In the genomic region with DNA sequence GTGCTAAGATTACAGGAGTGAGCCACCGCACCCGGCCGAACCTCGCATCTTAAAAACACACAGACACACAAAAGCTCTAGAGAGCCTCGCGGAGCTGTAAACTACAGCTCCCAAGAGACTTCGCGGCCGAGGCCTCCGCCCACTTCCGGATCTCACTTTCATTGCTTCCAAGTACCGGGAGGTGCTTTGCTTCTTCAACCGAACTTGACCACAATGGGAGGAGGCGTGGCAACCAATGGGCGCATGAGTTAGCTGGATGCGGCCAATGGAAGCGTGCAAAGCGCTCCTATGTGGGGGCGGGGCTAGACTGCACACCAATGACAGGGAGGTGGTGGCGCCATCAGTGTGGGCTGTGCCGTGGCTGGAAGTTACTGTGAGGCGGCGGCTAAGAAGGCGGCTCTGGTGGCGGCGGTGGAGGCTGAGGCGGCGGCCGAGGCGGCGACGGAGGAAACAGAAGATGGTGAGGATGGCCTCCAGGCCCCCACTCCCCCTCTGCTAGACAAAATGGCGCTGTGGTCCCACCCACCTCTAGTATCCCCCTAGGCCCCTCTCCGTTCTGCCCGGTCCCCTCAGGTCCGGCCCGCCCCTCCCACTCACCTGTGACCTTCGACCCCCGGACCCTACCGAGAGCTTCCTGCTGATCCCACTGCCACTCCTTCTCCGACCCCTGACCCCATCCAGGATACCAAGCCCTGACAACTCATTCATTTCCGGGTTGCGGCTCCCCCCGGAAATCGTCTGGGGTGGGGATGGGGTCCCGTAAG, we compare ENCODE assay signal across 1 cellular context.
TF ChIP-seq lines count a peak whose summit lies in the region.

A gene (plus strand): TSS at position 366 of the 764 bp plus-strand sequence. CDS start 92 bp downstream, at position 458.

TF ChIP-seq in HEK293, 187 proteins besides CTCF, POLR2A, EP300 and RAD21 (continued from another document and continues in another):
- TF ChIP-seq, protein P1, sequence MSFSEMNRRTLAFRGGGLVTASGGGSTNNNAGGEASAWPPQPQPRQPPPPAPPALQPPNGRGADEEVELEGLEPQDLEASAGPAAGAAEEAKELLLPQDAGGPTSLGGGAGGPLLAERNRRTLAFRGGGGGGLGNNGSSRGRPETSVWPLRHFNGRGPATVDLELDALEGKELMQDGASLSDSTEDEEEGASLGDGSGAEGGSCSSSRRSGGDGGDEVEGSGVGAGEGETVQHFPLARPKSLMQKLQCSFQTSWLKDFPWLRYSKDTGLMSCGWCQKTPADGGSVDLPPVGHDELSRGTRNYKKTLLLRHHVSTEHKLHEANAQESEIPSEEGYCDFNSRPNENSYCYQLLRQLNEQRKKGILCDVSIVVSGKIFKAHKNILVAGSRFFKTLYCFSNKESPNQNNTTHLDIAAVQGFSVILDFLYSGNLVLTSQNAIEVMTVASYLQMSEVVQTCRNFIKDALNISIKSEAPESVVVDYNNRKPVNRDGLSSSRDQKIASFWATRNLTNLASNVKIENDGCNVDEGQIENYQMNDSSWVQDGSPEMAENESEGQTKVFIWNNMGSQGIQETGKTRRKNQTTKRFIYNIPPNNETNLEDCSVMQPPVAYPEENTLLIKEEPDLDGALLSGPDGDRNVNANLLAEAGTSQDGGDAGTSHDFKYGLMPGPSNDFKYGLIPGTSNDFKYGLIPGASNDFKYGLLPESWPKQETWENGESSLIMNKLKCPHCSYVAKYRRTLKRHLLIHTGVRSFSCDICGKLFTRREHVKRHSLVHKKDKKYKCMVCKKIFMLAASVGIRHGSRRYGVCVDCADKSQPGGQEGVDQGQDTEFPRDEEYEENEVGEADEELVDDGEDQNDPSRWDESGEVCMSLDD (tag by site-specific recombination; IDR thresholded peaks at IDR 0.05), result peak; percentile 78
- TF ChIP-seq ZBTB21 (tag by site-specific recombination; IDR thresholded peaks at IDR 0.05) (peak; percentile 34; the same call in 1 of the 2 replicates), ZNF366 (tag by site-specific recombination; conservative IDR thresholded peaks at IDR 0.05) (no peak), ZNF792 (tag by site-specific recombination; IDR thresholded peaks at IDR 0.05) (no peak), ZNF2 (tag by site-specific recombination; IDR thresholded peaks at IDR 0.05) (no peak), ZNF19 (tag by site-specific recombination; IDR thresholded peaks at IDR 0.05; ENCODE audit: low read depth) (no peak), ZNF48 (tag by site-specific recombination; IDR thresholded peaks at IDR 0.05) (no peak), ZNF596 (tag by site-specific recombination; IDR thresholded peaks at IDR 0.05) (no peak), RBAK (tag by site-specific recombination; IDR thresholded peaks at IDR 0.05) (no peak), ZNF146 (tag by site-specific recombination; IDR thresholded peaks at IDR 0.05) (no peak), SCRT2 (tag by site-specific recombination; IDR thresholded peaks at IDR 0.05) (no peak), ZNF324 (tag by site-specific recombination; IDR thresholded peaks at IDR 0.05) (no peak), ZNF248 (tag by site-specific recombination; IDR thresholded peaks at IDR 0.05) (no peak), TCF7L2 (IDR thresholded peaks at IDR 0.05; ENCODE audit: borderline replicate concordance, low read depth, low read length) (no peak), ZFP41 (tag by site-specific recombination; IDR thresholded peaks at IDR 0.05; ENCODE audit: borderline replicate concordance) (no peak), ZNF121 (tag by site-specific recombination; IDR thresholded peaks at IDR 0.05) (no peak), MEIS1 (CRISPR knock-in tag; IDR thresholded peaks at IDR 0.05; ENCODE audit: borderline replicate concordance) (no peak), ZNF791 (tag by site-specific recombination; IDR thresholded peaks at IDR 0.05) (no peak), IKZF3 (tag by site-specific recombination; IDR thresholded peaks at IDR 0.05) (0 out of 2 replicates have a peak, but pooled peaks have one; percentile 20), ZNF132 (tag by site-specific recombination; IDR thresholded peaks at IDR 0.05; ENCODE audit: borderline replicate concordance) (no peak), BCL11A (tag by site-specific recombination; IDR thresholded peaks at IDR 0.05; ENCODE audit: low read depth) (peak; percentile 60; the same call in 1 of the 2 replicates), ZNF501 (tag by site-specific recombination; IDR thresholded peaks at IDR 0.05) (no peak), ZNF112 (tag by site-specific recombination; IDR thresholded peaks at IDR 0.05) (no peak), ZNF433 (tag by site-specific recombination; IDR thresholded peaks at IDR 0.05; ENCODE audit: low read depth) (no peak), ZSCAN30 (tag by site-specific recombination; IDR thresholded peaks at IDR 0.05) (no peak), SALL2 (tag by site-specific recombination; IDR thresholded peaks at IDR 0.05; ENCODE audit: borderline replicate concordance) (no peak), OVOL3 (tag by site-specific recombination; IDR thresholded peaks at IDR 0.05) (no peak)
- TF ChIP-seq, protein P2, sequence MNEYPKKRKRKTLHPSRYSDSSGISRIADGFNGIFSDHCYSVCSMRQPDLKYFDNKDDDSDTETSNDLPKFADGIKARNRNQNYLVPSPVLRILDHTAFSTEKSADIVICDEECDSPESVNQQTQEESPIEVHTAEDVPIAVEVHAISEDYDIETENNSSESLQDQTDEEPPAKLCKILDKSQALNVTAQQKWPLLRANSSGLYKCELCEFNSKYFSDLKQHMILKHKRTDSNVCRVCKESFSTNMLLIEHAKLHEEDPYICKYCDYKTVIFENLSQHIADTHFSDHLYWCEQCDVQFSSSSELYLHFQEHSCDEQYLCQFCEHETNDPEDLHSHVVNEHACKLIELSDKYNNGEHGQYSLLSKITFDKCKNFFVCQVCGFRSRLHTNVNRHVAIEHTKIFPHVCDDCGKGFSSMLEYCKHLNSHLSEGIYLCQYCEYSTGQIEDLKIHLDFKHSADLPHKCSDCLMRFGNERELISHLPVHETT (tag by site-specific recombination; IDR thresholded peaks at IDR 0.05), result 0 out of 2 replicates have a peak, but pooled peaks have one; percentile 42
- TF ChIP-seq, protein P3, sequence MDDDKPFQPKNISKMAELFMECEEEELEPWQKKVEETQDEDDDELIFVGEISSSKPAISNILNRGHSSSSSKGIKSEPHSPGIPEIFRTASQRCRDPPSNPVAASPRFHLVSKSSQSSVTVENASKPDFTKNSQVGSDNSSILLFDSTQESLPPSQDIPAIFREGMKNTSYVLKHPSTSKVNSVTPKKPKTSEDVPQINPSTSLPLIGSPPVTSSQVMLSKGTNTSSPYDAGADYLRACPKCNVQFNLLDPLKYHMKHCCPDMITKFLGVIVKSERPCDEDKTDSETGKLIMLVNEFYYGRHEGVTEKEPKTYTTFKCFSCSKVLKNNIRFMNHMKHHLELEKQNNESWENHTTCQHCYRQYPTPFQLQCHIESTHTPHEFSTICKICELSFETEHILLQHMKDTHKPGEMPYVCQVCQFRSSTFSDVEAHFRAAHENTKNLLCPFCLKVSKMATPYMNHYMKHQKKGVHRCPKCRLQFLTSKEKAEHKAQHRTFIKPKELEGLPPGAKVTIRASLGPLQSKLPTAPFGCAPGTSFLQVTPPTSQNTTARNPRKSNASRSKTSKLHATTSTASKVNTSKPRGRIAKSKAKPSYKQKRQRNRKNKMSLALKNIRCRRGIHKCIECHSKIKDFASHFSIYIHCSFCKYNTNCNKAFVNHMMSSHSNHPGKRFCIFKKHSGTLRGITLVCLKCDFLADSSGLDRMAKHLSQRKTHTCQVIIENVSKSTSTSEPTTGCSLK (tag by site-specific recombination; IDR thresholded peaks at IDR 0.05), result no peak
- TF ChIP-seq, protein P4, sequence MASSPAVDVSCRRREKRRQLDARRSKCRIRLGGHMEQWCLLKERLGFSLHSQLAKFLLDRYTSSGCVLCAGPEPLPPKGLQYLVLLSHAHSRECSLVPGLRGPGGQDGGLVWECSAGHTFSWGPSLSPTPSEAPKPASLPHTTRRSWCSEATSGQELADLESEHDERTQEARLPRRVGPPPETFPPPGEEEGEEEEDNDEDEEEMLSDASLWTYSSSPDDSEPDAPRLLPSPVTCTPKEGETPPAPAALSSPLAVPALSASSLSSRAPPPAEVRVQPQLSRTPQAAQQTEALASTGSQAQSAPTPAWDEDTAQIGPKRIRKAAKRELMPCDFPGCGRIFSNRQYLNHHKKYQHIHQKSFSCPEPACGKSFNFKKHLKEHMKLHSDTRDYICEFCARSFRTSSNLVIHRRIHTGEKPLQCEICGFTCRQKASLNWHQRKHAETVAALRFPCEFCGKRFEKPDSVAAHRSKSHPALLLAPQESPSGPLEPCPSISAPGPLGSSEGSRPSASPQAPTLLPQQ (tag by site-specific recombination; IDR thresholded peaks at IDR 0.05), result peak; percentile 64
- TF ChIP-seq, protein P5, sequence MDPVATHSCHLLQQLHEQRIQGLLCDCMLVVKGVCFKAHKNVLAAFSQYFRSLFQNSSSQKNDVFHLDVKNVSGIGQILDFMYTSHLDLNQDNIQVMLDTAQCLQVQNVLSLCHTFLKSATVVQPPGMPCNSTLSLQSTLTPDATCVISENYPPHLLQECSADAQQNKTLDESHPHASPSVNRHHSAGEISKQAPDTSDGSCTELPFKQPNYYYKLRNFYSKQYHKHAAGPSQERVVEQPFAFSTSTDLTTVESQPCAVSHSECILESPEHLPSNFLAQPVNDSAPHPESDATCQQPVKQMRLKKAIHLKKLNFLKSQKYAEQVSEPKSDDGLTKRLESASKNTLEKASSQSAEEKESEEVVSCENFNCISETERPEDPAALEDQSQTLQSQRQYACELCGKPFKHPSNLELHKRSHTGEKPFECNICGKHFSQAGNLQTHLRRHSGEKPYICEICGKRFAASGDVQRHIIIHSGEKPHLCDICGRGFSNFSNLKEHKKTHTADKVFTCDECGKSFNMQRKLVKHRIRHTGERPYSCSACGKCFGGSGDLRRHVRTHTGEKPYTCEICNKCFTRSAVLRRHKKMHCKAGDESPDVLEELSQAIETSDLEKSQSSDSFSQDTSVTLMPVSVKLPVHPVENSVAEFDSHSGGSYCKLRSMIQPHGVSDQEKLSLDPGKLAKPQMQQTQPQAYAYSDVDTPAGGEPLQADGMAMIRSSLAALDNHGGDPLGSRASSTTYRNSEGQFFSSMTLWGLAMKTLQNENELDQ (tag by site-specific recombination; IDR thresholded peaks at IDR 0.05; ENCODE audit: low read depth), result no peak
- TF ChIP-seq, protein P6, sequence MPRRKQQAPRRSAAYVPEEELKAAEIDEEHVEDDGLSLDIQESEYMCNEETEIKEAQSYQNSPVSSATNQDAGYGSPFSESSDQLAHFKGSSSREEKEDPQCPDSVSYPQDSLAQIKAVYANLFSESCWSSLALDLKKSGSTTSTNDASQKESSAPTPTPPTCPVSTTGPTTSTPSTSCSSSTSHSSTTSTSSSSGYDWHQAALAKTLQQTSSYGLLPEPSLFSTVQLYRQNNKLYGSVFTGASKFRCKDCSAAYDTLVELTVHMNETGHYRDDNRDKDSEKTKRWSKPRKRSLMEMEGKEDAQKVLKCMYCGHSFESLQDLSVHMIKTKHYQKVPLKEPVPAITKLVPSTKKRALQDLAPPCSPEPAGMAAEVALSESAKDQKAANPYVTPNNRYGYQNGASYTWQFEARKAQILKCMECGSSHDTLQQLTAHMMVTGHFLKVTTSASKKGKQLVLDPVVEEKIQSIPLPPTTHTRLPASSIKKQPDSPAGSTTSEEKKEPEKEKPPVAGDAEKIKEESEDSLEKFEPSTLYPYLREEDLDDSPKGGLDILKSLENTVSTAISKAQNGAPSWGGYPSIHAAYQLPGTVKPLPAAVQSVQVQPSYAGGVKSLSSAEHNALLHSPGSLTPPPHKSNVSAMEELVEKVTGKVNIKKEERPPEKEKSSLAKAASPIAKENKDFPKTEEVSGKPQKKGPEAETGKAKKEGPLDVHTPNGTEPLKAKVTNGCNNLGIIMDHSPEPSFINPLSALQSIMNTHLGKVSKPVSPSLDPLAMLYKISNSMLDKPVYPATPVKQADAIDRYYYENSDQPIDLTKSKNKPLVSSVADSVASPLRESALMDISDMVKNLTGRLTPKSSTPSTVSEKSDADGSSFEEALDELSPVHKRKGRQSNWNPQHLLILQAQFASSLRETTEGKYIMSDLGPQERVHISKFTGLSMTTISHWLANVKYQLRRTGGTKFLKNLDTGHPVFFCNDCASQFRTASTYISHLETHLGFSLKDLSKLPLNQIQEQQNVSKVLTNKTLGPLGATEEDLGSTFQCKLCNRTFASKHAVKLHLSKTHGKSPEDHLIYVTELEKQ (tag by site-specific recombination; IDR thresholded peaks at IDR 0.05; ENCODE audit: borderline replicate concordance), result no peak
- TF ChIP-seq, protein P7, sequence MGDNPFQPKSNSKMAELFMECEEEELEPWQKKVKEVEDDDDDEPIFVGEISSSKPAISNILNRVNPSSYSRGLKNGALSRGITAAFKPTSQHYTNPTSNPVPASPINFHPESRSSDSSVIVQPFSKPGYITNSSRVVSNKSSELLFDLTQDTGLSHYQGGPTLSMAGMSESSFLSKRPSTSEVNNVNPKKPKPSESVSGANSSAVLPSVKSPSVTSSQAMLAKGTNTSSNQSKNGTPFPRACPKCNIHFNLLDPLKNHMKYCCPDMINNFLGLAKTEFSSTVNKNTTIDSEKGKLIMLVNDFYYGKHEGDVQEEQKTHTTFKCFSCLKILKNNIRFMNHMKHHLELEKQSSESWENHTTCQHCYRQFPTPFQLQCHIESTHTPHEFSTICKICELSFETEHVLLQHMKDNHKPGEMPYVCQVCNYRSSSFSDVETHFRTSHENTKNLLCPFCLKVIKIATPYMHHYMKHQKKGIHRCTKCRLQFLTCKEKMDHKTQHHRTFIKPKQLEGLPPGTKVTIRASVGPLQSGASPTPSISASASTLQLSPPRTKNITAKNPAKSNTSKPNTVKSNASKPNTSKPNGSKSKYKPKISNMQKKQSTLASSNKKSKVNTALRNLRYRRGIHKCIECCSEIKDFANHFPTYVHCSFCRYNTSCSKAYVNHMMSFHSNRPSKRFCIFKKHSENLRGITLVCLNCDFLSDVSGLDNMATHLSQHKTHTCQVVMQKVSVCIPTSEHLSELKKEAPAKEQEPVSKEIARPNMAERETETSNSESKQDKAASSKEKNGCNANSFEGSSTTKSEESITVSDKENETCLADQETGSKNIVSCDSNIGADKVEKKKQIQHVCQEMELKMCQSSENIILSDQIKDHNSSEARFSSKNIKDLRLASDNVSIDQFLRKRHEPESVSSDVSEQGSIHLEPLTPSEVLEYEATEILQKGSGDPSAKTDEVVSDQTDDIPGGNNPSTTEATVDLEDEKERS (tag by site-specific recombination; IDR thresholded peaks at IDR 0.05), result no peak
- TF ChIP-seq, protein P8, sequence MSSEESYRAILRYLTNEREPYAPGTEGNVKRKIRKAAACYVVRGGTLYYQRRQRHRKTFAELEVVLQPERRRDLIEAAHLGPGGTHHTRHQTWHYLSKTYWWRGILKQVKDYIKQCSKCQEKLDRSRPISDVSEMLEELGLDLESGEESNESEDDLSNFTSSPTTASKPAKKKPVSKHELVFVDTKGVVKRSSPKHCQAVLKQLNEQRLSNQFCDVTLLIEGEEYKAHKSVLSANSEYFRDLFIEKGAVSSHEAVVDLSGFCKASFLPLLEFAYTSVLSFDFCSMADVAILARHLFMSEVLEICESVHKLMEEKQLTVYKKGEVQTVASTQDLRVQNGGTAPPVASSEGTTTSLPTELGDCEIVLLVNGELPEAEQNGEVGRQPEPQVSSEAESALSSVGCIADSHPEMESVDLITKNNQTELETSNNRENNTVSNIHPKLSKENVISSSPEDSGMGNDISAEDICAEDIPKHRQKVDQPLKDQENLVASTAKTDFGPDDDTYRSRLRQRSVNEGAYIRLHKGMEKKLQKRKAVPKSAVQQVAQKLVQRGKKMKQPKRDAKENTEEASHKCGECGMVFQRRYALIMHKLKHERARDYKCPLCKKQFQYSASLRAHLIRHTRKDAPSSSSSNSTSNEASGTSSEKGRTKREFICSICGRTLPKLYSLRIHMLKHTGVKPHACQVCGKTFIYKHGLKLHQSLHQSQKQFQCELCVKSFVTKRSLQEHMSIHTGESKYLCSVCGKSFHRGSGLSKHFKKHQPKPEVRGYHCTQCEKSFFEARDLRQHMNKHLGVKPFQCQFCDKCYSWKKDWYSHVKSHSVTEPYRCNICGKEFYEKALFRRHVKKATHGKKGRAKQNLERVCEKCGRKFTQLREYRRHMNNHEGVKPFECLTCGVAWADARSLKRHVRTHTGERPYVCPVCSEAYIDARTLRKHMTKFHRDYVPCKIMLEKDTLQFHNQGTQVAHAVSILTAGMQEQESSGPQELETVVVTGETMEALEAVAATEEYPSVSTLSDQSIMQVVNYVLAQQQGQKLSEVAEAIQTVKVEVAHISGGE (tag by site-specific recombination; conservative IDR thresholded peaks at IDR 0.05; ENCODE audit: low read depth), result no peak
